In genomic region chr15:84196530-84197188, GRCh38 we compare ENCODE assay signal across 2 cellular contexts. TPM values are rescaled to one million over a fixed set of nuclear protein-coding genes. Genes with fewer than 3 reads are reported as not detected.
"Had no signal": no experiment of that assay in that cellular context is flagged by ENCODE, and none has a peak within 500 bp of the region (broad histone marks: within the 10 kb centered on the region; RNA-seq: fewer than 3 reads in every experiment).

No MANE protein-coding gene starts in this region.

RNA-seq across cellular contexts. Expression of gene GOLGA6L4, which starts 38.9 kb away (rescaled TPM):
- total RNA-seq: ascending aorta, M059J had no signal
